ENCODE assay signal across 8 cellular contexts in the genomic region with DNA sequence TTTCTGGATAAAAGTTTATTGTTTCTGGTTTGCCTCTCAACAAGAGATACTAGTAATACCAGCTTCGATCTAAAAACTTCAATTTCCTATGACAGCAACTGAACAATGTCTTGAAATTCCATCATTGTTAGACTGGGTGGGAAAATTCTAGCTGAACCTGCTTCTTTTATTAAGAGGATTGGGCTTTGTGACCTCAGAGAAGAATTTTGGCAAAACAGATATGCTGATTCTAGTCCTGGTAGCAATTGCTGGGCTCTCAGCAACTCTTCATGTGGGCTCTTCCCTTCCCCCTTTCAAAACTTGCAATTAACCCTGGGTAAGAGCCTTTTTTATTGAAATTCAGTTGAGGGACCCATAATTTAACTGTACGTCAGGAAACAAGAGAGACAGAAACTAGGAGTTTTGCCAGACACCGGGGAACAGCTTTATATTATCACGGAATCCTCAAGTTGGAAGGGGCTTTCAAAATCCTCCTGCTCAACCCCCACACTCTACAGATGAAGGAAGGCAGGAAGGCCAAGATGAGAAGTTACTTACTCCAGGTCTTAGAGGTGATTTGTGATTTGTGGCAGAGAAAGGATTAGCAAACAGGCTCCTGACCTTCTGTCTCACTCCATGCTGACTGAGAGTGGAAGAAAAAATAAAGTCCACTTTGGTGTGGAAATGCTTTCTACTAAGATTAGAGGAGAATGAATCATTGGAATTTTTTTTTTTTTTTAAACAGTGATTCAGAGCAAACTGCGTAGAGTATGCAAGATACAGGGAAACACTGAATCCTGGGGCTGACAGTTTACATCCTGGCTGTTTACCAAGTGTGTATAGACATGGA.
A peak's percentile ranks its signal among the peaks of the same experiment; 100 is the strongest.
DNase-seq lines count a peak whose midpoint lies in the region; ATAC-seq and TF ChIP-seq lines count a peak whose summit lies in the region.

No MANE protein-coding gene starts in this region.

- no peaks in the 10 kb centered on the region for H3K36me3 Mint-ChIP-seq in mesothelial cell of epicardium
- no peaks in the 10 kb centered on the region for H3K36me3 Mint-ChIP-seq in T-helper 2 cell treated with Interferon-gamma antibody and Interleukin-4, amounts not matched to agents 5 μg/mL and 100 μg/mL, for 36 hours (ENCODE audit: low read depth)

- peak overlapping the region; percentile 94 for H3K27ac Mint-ChIP-seq in mesothelial cell of epicardium
- no peak overlapping the region for H3K27ac Mint-ChIP-seq in T-helper 2 cell treated with Interferon-gamma antibody and Interleukin-4, amounts not matched to agents 5 μg/mL and 100 μg/mL, for 36 hours

- no peaks in the 10 kb centered on the region for H3K27me3 Mint-ChIP-seq in mesothelial cell of epicardium (ENCODE audit: low read depth)
- H3K27me3 Mint-ChIP-seq in T-helper 2 cell treated with Interferon-gamma antibody and Interleukin-4, amounts not matched to agents 5 μg/mL and 100 μg/mL, for 36 hours (ENCODE audit: low read depth): peaks cover 2% of the 10 kb centered on the region

- H3K4me3 ChIP-seq in ACC112 (ENCODE audit: low read depth, low read length) (peak overlapping the region; percentile 42), brain microvascular endothelial cell (ENCODE audit: low read depth, low read length) (no peak overlapping the region)

- H3K36me3 ChIP-seq in ACC112 (ENCODE audit: insufficient read depth, low read length) (no peaks in the 10 kb centered on the region), brain microvascular endothelial cell (replicated peaks) (no peaks in the 10 kb centered on the region)

- in situ Hi-C loops in brain microvascular endothelial cell (cut with HindIII; ENCODE audit: low pct_ligation_motif_present, low sequenced_read_pairs): no loop called here

- H3K4me1 Mint-ChIP-seq in mesothelial cell of epicardium: peaks cover 83% of the 10 kb centered on the region
- peaks cover 10% of the 10 kb centered on the region for H3K4me1 Mint-ChIP-seq in T-helper 2 cell treated with Interferon-gamma antibody and Interleukin-4, amounts not matched to agents 5 μg/mL and 100 μg/mL, for 36 hours (ENCODE audit: low read depth)

- H3K4me3 Mint-ChIP-seq in mesothelial cell of epicardium: no peak overlapping the region
- H3K4me3 Mint-ChIP-seq in T-helper 2 cell treated with Interferon-gamma antibody and Interleukin-4, amounts not matched to agents 5 μg/mL and 100 μg/mL, for 36 hours: no peak overlapping the region

- H2AFZ ChIP-seq in ACC112 (ENCODE audit: low read length, unreplicated experiment): peak overlapping the region; percentile 1

- no peaks in the 10 kb centered on the region for H3K9me3 Mint-ChIP-seq in mesothelial cell of epicardium
- H3K9me3 Mint-ChIP-seq in T-helper 2 cell treated with Interferon-gamma antibody and Interleukin-4, amounts not matched to agents 5 μg/mL and 100 μg/mL, for 36 hours: no peaks in the 10 kb centered on the region

- ATAC-seq in GM18511 (IDR thresholded peaks at IDR 0.05; ENCODE audit: unreplicated experiment): no peak

- peaks cover 44% of the 10 kb centered on the region for H3K4me1 ChIP-seq in ACC112 (ENCODE audit: control insufficient read depth, insufficient read depth, low read length, unreplicated experiment)

- DNase-seq in HS-5 (ENCODE audit: low read depth) (peak; percentile 84), brain microvascular endothelial cell (peak; percentile 81), mesothelial cell of epicardium (ENCODE audit: low spot score in 2 of 2, unreplicated experiment in 2 of 2) (no peak), cerebellar cortex (ENCODE audit: low spot score) (no peak)
- DNase-seq in T-helper 2 cell treated with Interferon-gamma antibody and Interleukin-4, amounts not matched to agents 5 μg/mL and 100 μg/mL, for 36 hours (ENCODE audit: low spot score): no peak
- no peak for DNase-seq in stimulated activated CD4-positive, alpha-beta T cell treated with anti-CD3 and anti-CD28 coated beads, Interleukin-2, amount 100 ng/mL, for 48 hours

- H3K27ac ChIP-seq in ACC112 (ENCODE audit: low read depth, low read length) (peak overlapping the region; percentile 91), brain microvascular endothelial cell (peak overlapping the region; percentile 88)

- H3K27me3 ChIP-seq in ACC112 (ENCODE audit: insufficient read depth, low read length): no peaks in the 10 kb centered on the region
- H3K27me3 ChIP-seq in brain microvascular endothelial cell (replicated peaks): no peaks in the 10 kb centered on the region

- no peaks in the 10 kb centered on the region for H3K79me2 ChIP-seq in ACC112 (ENCODE audit: control insufficient read depth, insufficient read depth, low read length, unreplicated experiment)

- TF ChIP-seq CTCF in brain microvascular endothelial cell (IDR thresholded peaks at IDR 0.05; ENCODE audit: low read depth, low read length, missing control alignments) (no peak), mesothelial cell of epicardium (IDR thresholded peaks at IDR 0.05; ENCODE audit: unreplicated experiment) (no peak)

Comparison
In these comparisons a context has a peak if more than half of its experiments do, and no peak if none do; other contexts are left out.
1. DNase-seq: peak in HS-5 (single experiment) and brain microvascular endothelial cell (single experiment); none in mesothelial cell of epicardium (0 of 2), T-helper 2 cell treated with Interferon-gamma antibody and Interleukin-4, amounts not matched to agents 5 μg/mL and 100 μg/mL, for 36 hours (single experiment), stimulated activated CD4-positive, alpha-beta T cell treated with anti-CD3 and anti-CD28 coated beads, Interleukin-2, amount 100 ng/mL, for 48 hours (0 of 2) and cerebellar cortex (single experiment).